1 cellular context compared by ENCODE assay signal in the genomic region with DNA sequence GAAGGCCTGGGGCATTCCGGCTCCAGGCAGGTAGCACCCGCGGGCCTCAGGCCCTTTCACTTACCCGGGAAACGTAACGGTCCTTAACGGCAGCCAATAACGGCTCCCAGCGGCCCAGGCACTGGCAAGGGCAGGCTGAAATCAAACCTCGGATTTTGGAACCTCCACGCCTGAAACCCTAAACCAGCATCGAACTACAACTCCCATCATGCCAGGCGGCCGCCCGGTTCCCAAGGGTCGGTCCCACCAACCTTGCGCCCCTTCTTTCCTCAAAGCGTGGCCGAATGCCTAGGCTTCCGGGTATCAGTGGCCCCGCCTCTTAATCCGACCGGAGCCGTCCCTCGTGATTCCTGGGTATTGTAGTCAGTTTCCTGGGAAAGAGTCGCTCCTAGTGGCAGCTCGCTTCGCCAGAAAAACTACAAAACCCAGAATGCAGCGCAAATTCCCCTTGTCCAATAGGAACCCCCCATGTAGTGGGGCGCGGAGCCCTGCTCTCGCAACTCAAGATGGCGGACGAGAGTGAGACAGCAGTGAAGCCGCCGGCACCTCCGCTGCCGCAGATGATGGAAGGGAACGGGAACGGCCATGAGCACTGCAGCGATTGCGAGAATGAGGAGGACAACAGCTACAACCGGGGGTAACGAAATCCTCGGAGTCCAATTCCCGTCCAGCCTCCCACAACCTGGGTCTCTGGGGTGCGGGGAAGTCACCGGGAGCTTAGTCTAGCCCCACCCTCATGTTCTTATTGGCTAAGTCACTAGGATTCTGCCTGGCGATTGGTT.
TF ChIP-seq lines count a peak whose summit lies in the region.

Gene NMT1, plus strand, starts transcription at position 494 of the 782 bp plus-strand sequence. Its CDS starts 13 bp downstream, at position 507.

TF ChIP-seq in HepG2, 621 proteins besides CTCF, POLR2A, EP300 and RAD21 (continued from another document and continues in another):
- TF ChIP-seq, protein P1, sequence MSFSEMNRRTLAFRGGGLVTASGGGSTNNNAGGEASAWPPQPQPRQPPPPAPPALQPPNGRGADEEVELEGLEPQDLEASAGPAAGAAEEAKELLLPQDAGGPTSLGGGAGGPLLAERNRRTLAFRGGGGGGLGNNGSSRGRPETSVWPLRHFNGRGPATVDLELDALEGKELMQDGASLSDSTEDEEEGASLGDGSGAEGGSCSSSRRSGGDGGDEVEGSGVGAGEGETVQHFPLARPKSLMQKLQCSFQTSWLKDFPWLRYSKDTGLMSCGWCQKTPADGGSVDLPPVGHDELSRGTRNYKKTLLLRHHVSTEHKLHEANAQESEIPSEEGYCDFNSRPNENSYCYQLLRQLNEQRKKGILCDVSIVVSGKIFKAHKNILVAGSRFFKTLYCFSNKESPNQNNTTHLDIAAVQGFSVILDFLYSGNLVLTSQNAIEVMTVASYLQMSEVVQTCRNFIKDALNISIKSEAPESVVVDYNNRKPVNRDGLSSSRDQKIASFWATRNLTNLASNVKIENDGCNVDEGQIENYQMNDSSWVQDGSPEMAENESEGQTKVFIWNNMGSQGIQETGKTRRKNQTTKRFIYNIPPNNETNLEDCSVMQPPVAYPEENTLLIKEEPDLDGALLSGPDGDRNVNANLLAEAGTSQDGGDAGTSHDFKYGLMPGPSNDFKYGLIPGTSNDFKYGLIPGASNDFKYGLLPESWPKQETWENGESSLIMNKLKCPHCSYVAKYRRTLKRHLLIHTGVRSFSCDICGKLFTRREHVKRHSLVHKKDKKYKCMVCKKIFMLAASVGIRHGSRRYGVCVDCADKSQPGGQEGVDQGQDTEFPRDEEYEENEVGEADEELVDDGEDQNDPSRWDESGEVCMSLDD (CRISPR knock-in tag; IDR thresholded peaks at IDR 0.05; ENCODE audit: borderline replicate concordance) = peak; percentile 94
- TF ChIP-seq GFI1 (CRISPR knock-in tag; IDR thresholded peaks at IDR 0.05; ENCODE audit: borderline replicate concordance) (peak; percentile 87), ZNF180 (CRISPR knock-in tag; IDR thresholded peaks at IDR 0.05; ENCODE audit: borderline replicate concordance, low read depth) (peak; percentile 71; the same call in 1 of the 2 replicates), ZSCAN30 (CRISPR knock-in tag; IDR thresholded peaks at IDR 0.05) (peak; percentile 95; the same call in 1 of the 2 replicates), DMAP1 (CRISPR knock-in tag; IDR thresholded peaks at IDR 0.05) (peak; percentile 92), KLF11 (CRISPR knock-in tag; IDR thresholded peaks at IDR 0.05) (peak; percentile 88; the same call in 1 of the 2 replicates), PHF8 (CRISPR knock-in tag; IDR thresholded peaks at IDR 0.05) (peak; percentile 97), HOXA7 (CRISPR knock-in tag; IDR thresholded peaks at IDR 0.05) (no peak), DNMT1 (CRISPR knock-in tag; IDR thresholded peaks at IDR 0.05) (peak; percentile 78; the same call in 1 of the 2 replicates), ZFX (CRISPR knock-in tag; IDR thresholded peaks at IDR 0.05; ENCODE audit: low read depth) (peak; percentile 99), KDM5B (CRISPR knock-in tag; IDR thresholded peaks at IDR 0.05; ENCODE audit: borderline replicate concordance) (peak; percentile 91; the same call in 1 of the 2 replicates), DR1 (CRISPR knock-in tag; IDR thresholded peaks at IDR 0.05) (peak; percentile 69), SCMH1 (CRISPR knock-in tag; IDR thresholded peaks at IDR 0.05; ENCODE audit: borderline replicate concordance) (no peak), REL (CRISPR knock-in tag; conservative IDR thresholded peaks at IDR 0.05) (no peak), MAFK (conservative IDR thresholded peaks at IDR 0.05 in 1 of 2, IDR thresholded peaks at IDR 0.05 in 1 of 2; ENCODE audit: low read length in 2 of 2) (no peak), ZNF282 (IDR thresholded peaks at IDR 0.05; ENCODE audit: partially characterized antibody) (no peak), KDM3A (CRISPR knock-in tag; IDR thresholded peaks at IDR 0.05; ENCODE audit: low read depth) (peak; percentile 81; the same call in 1 of the 2 replicates), ZNF205 (CRISPR knock-in tag; IDR thresholded peaks at IDR 0.05) (no peak; the same call in none of the 2 replicates), SRY (CRISPR knock-in tag; IDR thresholded peaks at IDR 0.05) (peak; percentile 93), ESRRA (CRISPR knock-in tag; IDR thresholded peaks at IDR 0.05; ENCODE audit: low read depth) (no peak), DNMT3B (CRISPR knock-in tag; conservative IDR thresholded peaks at IDR 0.05) (peak; percentile 79; the same call in 1 of the 2 replicates), NFE2 (CRISPR knock-in tag; IDR thresholded peaks at IDR 0.05) (peak; percentile 55; the same call in 1 of the 2 replicates), SOX6 (IDR thresholded peaks at IDR 0.05) (no peak), SOX6 (CRISPR knock-in tag; IDR thresholded peaks at IDR 0.05) (peak; percentile 31; the same call in 1 of the 2 replicates), ZNF136 (CRISPR knock-in tag; IDR thresholded peaks at IDR 0.05; ENCODE audit: low read depth) (peak; percentile 93; the same call in 1 of the 2 replicates), ARID3A (IDR thresholded peaks at IDR 0.05; ENCODE audit: low read depth, low read length) (peak; percentile 54), PLRG1 (conservative IDR thresholded peaks at IDR 0.05) (no peak), ZNF34 (CRISPR knock-in tag; IDR thresholded peaks at IDR 0.05; ENCODE audit: borderline replicate concordance) (no peak), MEIS2 (CRISPR knock-in tag; IDR thresholded peaks at IDR 0.05) (peak; percentile 55; the same call in 1 of the 2 replicates), ZNF792 (CRISPR knock-in tag; IDR thresholded peaks at IDR 0.05) (peak; percentile 53), WIZ (CRISPR knock-in tag; IDR thresholded peaks at IDR 0.05) (peak; percentile 71; the same call in 1 of the 2 replicates), ZNF704 (CRISPR knock-in tag; IDR thresholded peaks at IDR 0.05; ENCODE audit: borderline replicate concordance) (peak; percentile 97), KDM4B (CRISPR knock-in tag; IDR thresholded peaks at IDR 0.05) (no peak), ZNF816 (CRISPR knock-in tag; IDR thresholded peaks at IDR 0.05; ENCODE audit: borderline replicate concordance) (peak; percentile 82), GABPB1 (CRISPR knock-in tag; IDR thresholded peaks at IDR 0.05) (peak; percentile 91), ZNF44 (CRISPR knock-in tag; IDR thresholded peaks at IDR 0.05) (peak; percentile 81; the same call in 1 of the 2 replicates), SNAI1 (CRISPR knock-in tag; IDR thresholded peaks at IDR 0.05; ENCODE audit: borderline replicate concordance) (0 out of 2 replicates have a peak, but pooled peaks have one; percentile 20), ZFP82 (CRISPR knock-in tag; IDR thresholded peaks at IDR 0.05; ENCODE audit: borderline replicate concordance) (peak; percentile 93; the same call in 1 of the 2 replicates), NCOR1 (IDR thresholded peaks at IDR 0.05; ENCODE audit: borderline replicate concordance, low read length) (no peak; the same call in 1 of the 2 replicates), ZFP36L2 (CRISPR knock-in tag; IDR thresholded peaks at IDR 0.05) (peak; percentile 83; the same call in 1 of the 2 replicates)
- TF ChIP-seq, protein P2, sequence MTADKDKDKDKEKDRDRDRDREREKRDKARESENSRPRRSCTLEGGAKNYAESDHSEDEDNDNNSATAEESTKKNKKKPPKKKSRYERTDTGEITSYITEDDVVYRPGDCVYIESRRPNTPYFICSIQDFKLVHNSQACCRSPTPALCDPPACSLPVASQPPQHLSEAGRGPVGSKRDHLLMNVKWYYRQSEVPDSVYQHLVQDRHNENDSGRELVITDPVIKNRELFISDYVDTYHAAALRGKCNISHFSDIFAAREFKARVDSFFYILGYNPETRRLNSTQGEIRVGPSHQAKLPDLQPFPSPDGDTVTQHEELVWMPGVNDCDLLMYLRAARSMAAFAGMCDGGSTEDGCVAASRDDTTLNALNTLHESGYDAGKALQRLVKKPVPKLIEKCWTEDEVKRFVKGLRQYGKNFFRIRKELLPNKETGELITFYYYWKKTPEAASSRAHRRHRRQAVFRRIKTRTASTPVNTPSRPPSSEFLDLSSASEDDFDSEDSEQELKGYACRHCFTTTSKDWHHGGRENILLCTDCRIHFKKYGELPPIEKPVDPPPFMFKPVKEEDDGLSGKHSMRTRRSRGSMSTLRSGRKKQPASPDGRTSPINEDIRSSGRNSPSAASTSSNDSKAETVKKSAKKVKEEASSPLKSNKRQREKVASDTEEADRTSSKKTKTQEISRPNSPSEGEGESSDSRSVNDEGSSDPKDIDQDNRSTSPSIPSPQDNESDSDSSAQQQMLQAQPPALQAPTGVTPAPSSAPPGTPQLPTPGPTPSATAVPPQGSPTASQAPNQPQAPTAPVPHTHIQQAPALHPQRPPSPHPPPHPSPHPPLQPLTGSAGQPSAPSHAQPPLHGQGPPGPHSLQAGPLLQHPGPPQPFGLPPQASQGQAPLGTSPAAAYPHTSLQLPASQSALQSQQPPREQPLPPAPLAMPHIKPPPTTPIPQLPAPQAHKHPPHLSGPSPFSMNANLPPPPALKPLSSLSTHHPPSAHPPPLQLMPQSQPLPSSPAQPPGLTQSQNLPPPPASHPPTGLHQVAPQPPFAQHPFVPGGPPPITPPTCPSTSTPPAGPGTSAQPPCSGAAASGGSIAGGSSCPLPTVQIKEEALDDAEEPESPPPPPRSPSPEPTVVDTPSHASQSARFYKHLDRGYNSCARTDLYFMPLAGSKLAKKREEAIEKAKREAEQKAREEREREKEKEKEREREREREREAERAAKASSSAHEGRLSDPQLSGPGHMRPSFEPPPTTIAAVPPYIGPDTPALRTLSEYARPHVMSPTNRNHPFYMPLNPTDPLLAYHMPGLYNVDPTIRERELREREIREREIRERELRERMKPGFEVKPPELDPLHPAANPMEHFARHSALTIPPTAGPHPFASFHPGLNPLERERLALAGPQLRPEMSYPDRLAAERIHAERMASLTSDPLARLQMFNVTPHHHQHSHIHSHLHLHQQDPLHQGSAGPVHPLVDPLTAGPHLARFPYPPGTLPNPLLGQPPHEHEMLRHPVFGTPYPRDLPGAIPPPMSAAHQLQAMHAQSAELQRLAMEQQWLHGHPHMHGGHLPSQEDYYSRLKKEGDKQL (CRISPR knock-in tag; IDR thresholded peaks at IDR 0.05; ENCODE audit: low read depth) = peak; percentile 27; the same call in 1 of the 2 replicates
- TF ChIP-seq, protein P3, sequence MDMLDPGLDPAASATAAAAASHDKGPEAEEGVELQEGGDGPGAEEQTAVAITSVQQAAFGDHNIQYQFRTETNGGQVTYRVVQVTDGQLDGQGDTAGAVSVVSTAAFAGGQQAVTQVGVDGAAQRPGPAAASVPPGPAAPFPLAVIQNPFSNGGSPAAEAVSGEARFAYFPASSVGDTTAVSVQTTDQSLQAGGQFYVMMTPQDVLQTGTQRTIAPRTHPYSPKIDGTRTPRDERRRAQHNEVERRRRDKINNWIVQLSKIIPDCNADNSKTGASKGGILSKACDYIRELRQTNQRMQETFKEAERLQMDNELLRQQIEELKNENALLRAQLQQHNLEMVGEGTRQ (IDR thresholded peaks at IDR 0.05; ENCODE audit: low read depth, low read length) = peak; percentile 10; the same call in 1 of the 2 replicates
- TF ChIP-seq, protein P3 (CRISPR knock-in tag; IDR thresholded peaks at IDR 0.05; ENCODE audit: borderline replicate concordance) = 0 out of 2 replicates have a peak, but pooled peaks have one; percentile 48
- TF ChIP-seq, protein P4, sequence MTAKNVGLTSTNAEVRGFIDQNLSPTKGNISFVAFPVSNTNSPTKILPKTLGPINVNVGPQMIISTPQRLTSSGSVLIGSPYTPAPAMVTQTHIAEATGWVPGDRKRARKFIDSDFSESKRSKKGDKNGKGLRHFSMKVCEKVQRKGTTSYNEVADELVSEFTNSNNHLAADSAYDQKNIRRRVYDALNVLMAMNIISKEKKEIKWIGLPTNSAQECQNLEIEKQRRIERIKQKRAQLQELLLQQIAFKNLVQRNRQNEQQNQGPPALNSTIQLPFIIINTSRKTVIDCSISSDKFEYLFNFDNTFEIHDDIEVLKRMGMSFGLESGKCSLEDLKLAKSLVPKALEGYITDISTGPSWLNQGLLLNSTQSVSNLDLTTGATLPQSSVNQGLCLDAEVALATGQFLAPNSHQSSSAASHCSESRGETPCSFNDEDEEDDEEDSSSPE (CRISPR knock-in tag; IDR thresholded peaks at IDR 0.05) = peak; percentile 78
- TF ChIP-seq, protein P5, sequence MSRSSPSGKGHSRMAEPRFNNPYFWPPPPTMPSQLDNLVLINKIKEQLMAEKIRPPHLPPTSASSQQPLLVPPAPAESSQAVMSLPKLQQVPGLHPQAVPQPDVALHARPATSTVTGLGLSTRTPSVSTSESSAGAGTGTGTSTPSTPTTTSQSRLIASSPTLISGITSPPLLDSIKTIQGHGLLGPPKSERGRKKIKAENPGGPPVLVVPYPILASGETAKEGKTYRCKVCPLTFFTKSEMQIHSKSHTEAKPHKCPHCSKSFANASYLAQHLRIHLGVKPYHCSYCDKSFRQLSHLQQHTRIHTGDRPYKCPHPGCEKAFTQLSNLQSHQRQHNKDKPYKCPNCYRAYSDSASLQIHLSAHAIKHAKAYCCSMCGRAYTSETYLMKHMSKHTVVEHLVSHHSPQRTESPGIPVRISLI (CRISPR knock-in tag; IDR thresholded peaks at IDR 0.05; ENCODE audit: borderline replicate concordance) = 0 out of 2 replicates have a peak, but pooled peaks have one; percentile 11
- TF ChIP-seq, protein P6, sequence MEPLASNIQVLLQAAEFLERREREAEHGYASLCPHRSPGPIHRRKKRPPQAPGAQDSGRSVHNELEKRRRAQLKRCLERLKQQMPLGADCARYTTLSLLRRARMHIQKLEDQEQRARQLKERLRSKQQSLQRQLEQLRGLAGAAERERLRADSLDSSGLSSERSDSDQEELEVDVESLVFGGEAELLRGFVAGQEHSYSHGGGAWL (CRISPR knock-in tag; IDR thresholded peaks at IDR 0.05) = peak; percentile 69
